ENCODE assay signal across 10 cellular contexts in the genomic region with DNA sequence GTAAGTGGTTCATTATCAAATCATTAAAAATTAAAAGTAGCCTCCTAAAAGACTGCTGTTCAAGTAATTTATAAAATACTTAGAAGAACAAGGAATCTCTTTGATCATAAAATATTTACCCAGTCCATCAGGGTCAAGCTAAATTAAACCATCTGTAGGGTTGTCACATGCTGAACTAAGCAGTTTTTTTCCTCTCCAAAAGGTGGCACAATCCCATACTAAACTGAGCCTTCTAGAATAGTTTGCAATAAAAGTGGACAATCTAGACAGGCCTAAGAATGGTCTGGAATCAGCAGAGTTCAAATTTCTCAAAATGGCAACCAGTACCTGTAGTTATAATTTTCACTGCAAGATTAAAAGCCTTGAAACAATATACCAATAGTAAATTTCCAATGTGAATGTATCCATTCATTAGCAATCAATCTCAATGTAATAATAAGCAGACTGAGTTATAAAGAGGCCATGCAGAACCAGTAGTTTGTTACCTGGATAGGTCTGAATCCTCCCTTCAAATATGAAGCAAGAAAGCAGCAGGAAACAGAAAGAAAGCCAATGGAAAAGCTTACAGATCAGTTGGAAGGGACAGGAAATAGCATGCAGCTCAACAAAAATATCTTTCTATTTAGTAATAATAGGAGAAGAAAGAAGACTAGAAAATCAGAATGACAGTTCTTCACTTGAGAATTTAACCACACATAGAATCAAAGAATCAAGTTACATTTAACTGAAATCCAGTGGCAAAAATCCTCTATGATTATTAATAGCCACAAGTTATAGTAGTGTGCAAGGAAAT.
DNase-seq lines count a peak whose midpoint lies in the region; ATAC-seq and TF ChIP-seq lines count a peak whose summit lies in the region.
"Had no signal": no experiment of that assay in that cellular context is flagged by ENCODE, and none has a peak within 500 bp of the region (broad histone marks: within the 10 kb centered on the region; RNA-seq: fewer than 3 reads in every experiment).

No MANE protein-coding gene starts in this region.

- H3K4me1 Mint-ChIP-seq in endothelial cell (ENCODE audit: unreplicated experiment) (peaks cover 8% of the 10 kb centered on the region), nephron progenitor cell (peaks cover 10% of the 10 kb centered on the region)
- peaks cover 4% of the 10 kb centered on the region for H3K4me1 Mint-ChIP-seq in activated T-helper 1 cell treated with anti-CD3 and anti-CD28 coated beads, Interleukin-12 subunit alpha, Interleukin-12 subunit beta, Interleukin-2, Interleukin-4 antibody, amounts not matched to agents 30 ng/mL and 10 ng/mL and 1 ng/mL, durations not matched to agents 14 hours and 24 hours and 36 hours (ENCODE audit: low read depth)
- H3K4me1 Mint-ChIP-seq: WTC11 had no signal

- H3K36me3 Mint-ChIP-seq in endothelial cell (ENCODE audit: low read depth, unreplicated experiment) (no peaks in the 10 kb centered on the region), nephron progenitor cell (ENCODE audit: low read depth) (peaks cover 15% of the 10 kb centered on the region)
- peaks cover 2% of the 10 kb centered on the region for H3K36me3 Mint-ChIP-seq in activated T-helper 1 cell treated with anti-CD3 and anti-CD28 coated beads, Interleukin-12 subunit alpha, Interleukin-12 subunit beta, Interleukin-2, Interleukin-4 antibody, amounts not matched to agents 30 ng/mL and 10 ng/mL and 1 ng/mL, durations not matched to agents 14 hours and 24 hours and 36 hours (ENCODE audit: low read depth)

- intact Hi-C loops in activated T-helper 1 cell treated with anti-CD3 and anti-CD28 coated beads, Interleukin-12 subunit alpha, Interleukin-12 subunit beta, Interleukin-2, Interleukin-4 antibody, amounts not matched to agents 30 ng/mL and 10 ng/mL and 1 ng/mL, durations not matched to agents 14 hours and 24 hours and 36 hours (cut with micrococcal nuclease) = loop anchor here (2.0 kb wide), 1 partner anchor 213 kb away; no protein-coding TSS in a partner anchor

- TF ChIP-seq CTCF in endothelial cell (IDR thresholded peaks at IDR 0.05; ENCODE audit: unreplicated experiment) (no peak), nephron progenitor cell (IDR thresholded peaks at IDR 0.05) (no peak)

- peaks cover 4% of the 10 kb centered on the region for H3K27me3 Mint-ChIP-seq in endothelial cell (ENCODE audit: unreplicated experiment)
- no peaks in the 10 kb centered on the region for H3K27me3 Mint-ChIP-seq in nephron progenitor cell (ENCODE audit: low read depth, poor library complexity)
- no peaks in the 10 kb centered on the region for H3K27me3 Mint-ChIP-seq in activated T-helper 1 cell treated with anti-CD3 and anti-CD28 coated beads, Interleukin-12 subunit alpha, Interleukin-12 subunit beta, Interleukin-2, Interleukin-4 antibody, amounts not matched to agents 30 ng/mL and 10 ng/mL and 1 ng/mL, durations not matched to agents 14 hours and 24 hours and 36 hours (ENCODE audit: insufficient read depth)
- H3K27me3 Mint-ChIP-seq: stimulated activated naive CD8-positive, alpha-beta T cell treated with anti-CD3 and anti-CD28 coated beads, Interleukin-15, Interleukin-2, amounts not matched to agents 100 ng/mL and 50 ng/mL, for 24 hours had no signal

- H3K27ac Mint-ChIP-seq in endothelial cell (ENCODE audit: unreplicated experiment) (peak overlapping the region; percentile 30), nephron progenitor cell (peak overlapping the region; percentile 92)
- no peak overlapping the region for H3K27ac Mint-ChIP-seq in activated T-helper 1 cell treated with anti-CD3 and anti-CD28 coated beads, Interleukin-12 subunit alpha, Interleukin-12 subunit beta, Interleukin-2, Interleukin-4 antibody, amounts not matched to agents 30 ng/mL and 10 ng/mL and 1 ng/mL, durations not matched to agents 14 hours and 24 hours and 36 hours
- H3K27ac Mint-ChIP-seq: stimulated activated naive CD8-positive, alpha-beta T cell treated with anti-CD3 and anti-CD28 coated beads, Interleukin-15, Interleukin-2, amounts not matched to agents 100 ng/mL and 50 ng/mL, for 24 hours; WTC11 had no signal

- ATAC-seq in GM21360 (IDR thresholded peaks at IDR 0.05; ENCODE audit: unreplicated experiment) (no peak), HG03159 (IDR thresholded peaks at IDR 0.05; ENCODE audit: unreplicated experiment) (no peak)
- ATAC-seq: WTC11 had no signal

- H3K9me3 Mint-ChIP-seq in endothelial cell (ENCODE audit: unreplicated experiment) = no peaks in the 10 kb centered on the region
- H3K9me3 Mint-ChIP-seq in nephron progenitor cell = no peaks in the 10 kb centered on the region
- no peaks in the 10 kb centered on the region for H3K9me3 Mint-ChIP-seq in activated T-helper 1 cell treated with anti-CD3 and anti-CD28 coated beads, Interleukin-12 subunit alpha, Interleukin-12 subunit beta, Interleukin-2, Interleukin-4 antibody, amounts not matched to agents 30 ng/mL and 10 ng/mL and 1 ng/mL, durations not matched to agents 14 hours and 24 hours and 36 hours
- H3K9me3 Mint-ChIP-seq: stimulated activated naive CD8-positive, alpha-beta T cell treated with anti-CD3 and anti-CD28 coated beads, Interleukin-15, Interleukin-2, amounts not matched to agents 100 ng/mL and 50 ng/mL, for 24 hours; WTC11 had no signal

- no peak overlapping the region for H3K4me3 Mint-ChIP-seq in endothelial cell (ENCODE audit: unreplicated experiment)
- H3K4me3 Mint-ChIP-seq in nephron progenitor cell = no peak overlapping the region
- no peak overlapping the region for H3K4me3 Mint-ChIP-seq in activated T-helper 1 cell treated with anti-CD3 and anti-CD28 coated beads, Interleukin-12 subunit alpha, Interleukin-12 subunit beta, Interleukin-2, Interleukin-4 antibody, amounts not matched to agents 30 ng/mL and 10 ng/mL and 1 ng/mL, durations not matched to agents 14 hours and 24 hours and 36 hours
- H3K4me3 Mint-ChIP-seq: stimulated activated naive CD8-positive, alpha-beta T cell treated with anti-CD3 and anti-CD28 coated beads, Interleukin-15, Interleukin-2, amounts not matched to agents 100 ng/mL and 50 ng/mL, for 24 hours; WTC11 had no signal

- peak; percentile 70 for DNase-seq in EH (ENCODE audit: low read depth)
- DNase-seq in NCI-H226 = peak; percentile 21
- DNase-seq in endothelial cell (ENCODE audit: low spot score) = no peak
- DNase-seq in nephron progenitor cell = no peak
- no peak for DNase-seq in DMS79 treated with DMSO at 0.1 percent for 48 hours (lab: John Stamatoyannopoulos, UW)
- DNase-seq in activated T-helper 1 cell treated with anti-CD3 and anti-CD28 coated beads, Interleukin-12 subunit alpha, Interleukin-12 subunit beta, Interleukin-2, Interleukin-4 antibody, amounts not matched to agents 30 ng/mL and 10 ng/mL and 1 ng/mL, durations not matched to agents 14 hours and 24 hours and 36 hours (ENCODE audit: low spot score) = no peak

Comparison
In these comparisons a context has a peak if more than half of its experiments do, and no peak if none do; other contexts are left out.
1. DNase-seq: peak in EH (single experiment) and NCI-H226 (single experiment); none in endothelial cell (single experiment), nephron progenitor cell (single experiment), DMS79 treated with DMSO at 0.1 percent for 48 hours (single experiment) and activated T-helper 1 cell treated with anti-CD3 and anti-CD28 coated beads, Interleukin-12 subunit alpha, Interleukin-12 subunit beta, Interleukin-2, Interleukin-4 antibody, amounts not matched to agents 30 ng/mL and 10 ng/mL and 1 ng/mL, durations not matched to agents 14 hours and 24 hours and 36 hours (single experiment).